Comparison of ENCODE assay signal across 8 cellular contexts in genomic region chr18:6992761-6993160, GRCh38.
"Had no signal": no experiment of that assay in that cellular context is flagged by ENCODE, and none has a peak within 500 bp of the region (broad histone marks: within the 10 kb centered on the region; RNA-seq: fewer than 3 reads in every experiment).

No MANE protein-coding gene starts in this region.

- FAIRE-seq: H1, H54, HepG2 had no signal

- H3K27ac ChIP-seq: HL-60 had no signal

- ATAC-seq: GM23338, HepG2 had no signal

- H3K4me3 ChIP-seq: GM23338 had no signal

- DNase-seq: H9, HCEC 1CT, KBM-7 had no signal
